ENCODE assay signal across 34 cellular contexts in genomic region chr12:5509557-5509956, GRCh38.
"Had no signal": no experiment of that assay in that cellular context is flagged by ENCODE, and none has a peak within 500 bp of the region (broad histone marks: within the 10 kb centered on the region; RNA-seq: fewer than 3 reads in every experiment).

No MANE protein-coding gene starts in this region.

- H3K9me3 Mint-ChIP-seq: activated B cell treated with CpG ODN at 0.5 μM for 24 hours; activated CD4-positive, alpha-beta memory T cell treated with anti-CD3 and anti-CD28 coated beads for 36 hours; activated CD4-positive, alpha-beta T cell treated with anti-CD3 and anti-CD28 coated beads, Interleukin-2, amount 10 ng/mL, durations not matched to agents 24 days and 14 days; activated CD8-positive, alpha-beta T cell treated with anti-CD3 and anti-CD28 coated beads for 36 hours; activated naive CD4-positive, alpha-beta T cell treated with anti-CD3 and anti-CD28 coated beads for 36 hours; activated naive CD4-positive, alpha-beta T cell treated with anti-CD3 and anti-CD28 coated beads, Interleukin-2, amount 50 U/mL, for 72 hours; activated naive CD8-positive, alpha-beta T cell treated with anti-CD3 and anti-CD28 coated beads for 36 hours; activated T-cell treated with anti-CD3 and anti-CD28 coated beads, Interleukin-2, amount 50 U/mL, for 4 hours; activated T-cell treated with anti-CD3 and anti-CD28 coated beads, Interleukin-2, amount 50 U/mL, for 72 hours; activated T-helper 1 cell treated with anti-CD3 and anti-CD28 coated beads, Interleukin-12 subunit alpha, Interleukin-12 subunit beta, Interleukin-2, Interleukin-4 antibody, amounts not matched to agents 30 ng/mL and 10 ng/mL and 1 ng/mL, durations not matched to agents 14 hours and 24 hours and 36 hours; activated T-helper 17 cell treated with anti-CD3 and anti-CD28 coated beads, Interleukin-2, amount 50 U/mL, for 72 hours; T-helper 1 cell treated with Interleukin-12 subunit alpha and Interleukin-12 subunit beta and Interleukin-4 antibody, amounts not matched to agents 30 μg/mL and 1 μg/mL, for 36 hours; T-helper 2 cell treated with Interferon-gamma antibody and Interleukin-4, amounts not matched to agents 5 μg/mL and 100 μg/mL, for 36 hours had no signal

- H3K4me1 Mint-ChIP-seq: activated B cell treated with CpG ODN at 0.5 μM for 24 hours; activated CD4-positive, alpha-beta T cell treated with anti-CD3 and anti-CD28 coated beads, Interleukin-2, amount 10 ng/mL, durations not matched to agents 24 days and 14 days; activated naive CD8-positive, alpha-beta T cell treated with anti-CD3 and anti-CD28 coated beads for 36 hours; activated T-helper 17 cell treated with anti-CD3 and anti-CD28 coated beads, Interleukin-2, amount 50 U/mL, for 72 hours had no signal

- ATAC-seq: activated CD8-positive, alpha-beta T cell treated with anti-CD3 and anti-CD28 coated beads for 36 hours; activated naive CD4-positive, alpha-beta T cell treated with anti-CD3 and anti-CD28 coated beads, Interleukin-2, amount 50 U/mL, for 72 hours; activated T-cell treated with anti-CD3 and anti-CD28 coated beads, Interleukin-2, amount 50 U/mL, for 4 hours; activated T-cell treated with anti-CD3 and anti-CD28 coated beads, Interleukin-2, amount 50 U/mL, for 72 hours; activated T-helper 17 cell treated with anti-CD3 and anti-CD28 coated beads, Interleukin-2, amount 50 U/mL, for 72 hours; body of pancreas had no signal

- DNase-seq: activated B cell treated with CpG ODN at 0.5 μM for 24 hours; activated CD4-positive, alpha-beta memory T cell treated with anti-CD3 and anti-CD28 coated beads for 36 hours; activated CD4-positive, alpha-beta T cell treated with anti-CD3 and anti-CD28 coated beads for 4 hours; activated CD4-positive, alpha-beta T cell treated with anti-CD3 and anti-CD28 coated beads, Interleukin-2, amount 10 ng/mL, durations not matched to agents 24 days and 14 days; activated CD4-positive, alpha-beta T cell treated with anti-CD3 and anti-CD28 coated beads, Interleukin-2, amount 50 U/mL, for 1 hour; activated CD4-positive, alpha-beta T cell treated with anti-CD3 and anti-CD28 coated beads, Interleukin-2, amount 50 U/mL, for 4 hours; activated CD4-positive, CD25-positive, alpha-beta regulatory T cell treated with anti-CD3 and anti-CD28 coated beads, Interleukin-2, amount 50 U/mL, for 72 hours; activated CD8-positive, alpha-beta memory T cell treated with anti-CD3 and anti-CD28 coated beads, Interleukin-2, amount 50 U/mL, for 4 hours; activated CD8-positive, alpha-beta T cell treated with anti-CD3 and anti-CD28 coated beads for 36 hours; activated effector memory CD4-positive, alpha-beta T cell treated with anti-CD3 and anti-CD28 coated beads, Interleukin-2, amount 50 U/mL, for 16 hours; activated gamma-delta T cell treated with Interleukin-2 at 50 U/mL for 16 hours; activated naive CD4-positive, alpha-beta T cell; activated naive CD4-positive, alpha-beta T cell treated with anti-CD3 and anti-CD28 coated beads for 36 hours; activated naive CD4-positive, alpha-beta T cell treated with anti-CD3 and anti-CD28 coated beads, Interleukin-2, amount 50 U/mL, for 16 hours; activated naive CD8-positive, alpha-beta T cell treated with anti-CD3 and anti-CD28 coated beads for 36 hours; activated T-cell treated with anti-CD3 and anti-CD28 coated beads for 4 hours; activated T-cell treated with anti-CD3 and anti-CD28 coated beads, Interleukin-2, amount 50 U/mL, for 1 hour; activated T-cell treated with anti-CD3 and anti-CD28 coated beads, Interleukin-2, amount 50 U/mL, for 4 hours; activated T-cell treated with anti-CD3 and anti-CD28 coated beads, Interleukin-2, amount 50 U/mL, for 72 hours; adrenal gland; amniotic stem cell; aorta; body of pancreas; brain microvascular endothelial cell; central memory CD4-positive, alpha-beta T cell; T-helper 1 cell; T-helper 2 cell; T-helper 9 cell had no signal

- H3K4me3 Mint-ChIP-seq: activated B cell treated with CpG ODN at 0.5 μM for 24 hours; activated CD4-positive, alpha-beta memory T cell treated with anti-CD3 and anti-CD28 coated beads for 36 hours; activated CD4-positive, alpha-beta T cell treated with anti-CD3 and anti-CD28 coated beads, Interleukin-2, amount 10 ng/mL, durations not matched to agents 24 days and 14 days; activated CD8-positive, alpha-beta T cell treated with anti-CD3 and anti-CD28 coated beads for 36 hours; activated naive CD4-positive, alpha-beta T cell treated with anti-CD3 and anti-CD28 coated beads for 36 hours; activated naive CD8-positive, alpha-beta T cell treated with anti-CD3 and anti-CD28 coated beads for 36 hours; activated T-cell treated with anti-CD3 and anti-CD28 coated beads, Interleukin-2, amount 50 U/mL, for 4 hours; activated T-cell treated with anti-CD3 and anti-CD28 coated beads, Interleukin-2, amount 50 U/mL, for 72 hours; activated T-helper 1 cell treated with anti-CD3 and anti-CD28 coated beads, Interleukin-12 subunit alpha, Interleukin-12 subunit beta, Interleukin-2, Interleukin-4 antibody, amounts not matched to agents 30 ng/mL and 10 ng/mL and 1 ng/mL, durations not matched to agents 14 hours and 24 hours and 36 hours; activated T-helper 17 cell treated with anti-CD3 and anti-CD28 coated beads, Interleukin-2, amount 50 U/mL, for 72 hours; T-helper 1 cell treated with Interleukin-12 subunit alpha and Interleukin-12 subunit beta and Interleukin-4 antibody, amounts not matched to agents 30 μg/mL and 1 μg/mL, for 36 hours; T-helper 2 cell treated with Interferon-gamma antibody and Interleukin-4, amounts not matched to agents 5 μg/mL and 100 μg/mL, for 36 hours had no signal

- H3K27ac Mint-ChIP-seq: activated B cell treated with CpG ODN at 0.5 μM for 24 hours; activated CD4-positive, alpha-beta memory T cell treated with anti-CD3 and anti-CD28 coated beads for 36 hours; activated CD4-positive, alpha-beta T cell treated with anti-CD3 and anti-CD28 coated beads, Interleukin-2, amount 10 ng/mL, durations not matched to agents 24 days and 14 days; activated CD8-positive, alpha-beta T cell treated with anti-CD3 and anti-CD28 coated beads for 36 hours; activated naive CD4-positive, alpha-beta T cell treated with anti-CD3 and anti-CD28 coated beads for 36 hours; activated naive CD4-positive, alpha-beta T cell treated with anti-CD3 and anti-CD28 coated beads, Interleukin-2, amount 50 U/mL, for 72 hours; activated naive CD8-positive, alpha-beta T cell treated with anti-CD3 and anti-CD28 coated beads for 36 hours; activated T-cell treated with anti-CD3 and anti-CD28 coated beads, Interleukin-2, amount 50 U/mL, for 72 hours; activated T-helper 1 cell treated with anti-CD3 and anti-CD28 coated beads, Interleukin-12 subunit alpha, Interleukin-12 subunit beta, Interleukin-2, Interleukin-4 antibody, amounts not matched to agents 30 ng/mL and 10 ng/mL and 1 ng/mL, durations not matched to agents 14 hours and 24 hours and 36 hours; activated T-helper 17 cell treated with anti-CD3 and anti-CD28 coated beads, Interleukin-2, amount 50 U/mL, for 72 hours; T-helper 1 cell treated with Interleukin-12 subunit alpha and Interleukin-12 subunit beta and Interleukin-4 antibody, amounts not matched to agents 30 μg/mL and 1 μg/mL, for 36 hours; T-helper 2 cell treated with Interferon-gamma antibody and Interleukin-4, amounts not matched to agents 5 μg/mL and 100 μg/mL, for 36 hours had no signal

- H3K36me3 ChIP-seq: adrenal gland, brain microvascular endothelial cell, breast epithelium had no signal

- H3K36me3 Mint-ChIP-seq: activated CD4-positive, alpha-beta memory T cell treated with anti-CD3 and anti-CD28 coated beads for 36 hours; activated naive CD4-positive, alpha-beta T cell treated with anti-CD3 and anti-CD28 coated beads, Interleukin-2, amount 50 U/mL, for 72 hours; activated naive CD8-positive, alpha-beta T cell treated with anti-CD3 and anti-CD28 coated beads for 36 hours had no signal

- H3K4me3 ChIP-seq: adrenal gland, body of pancreas, breast epithelium had no signal

- H3K27me3 ChIP-seq: adrenal gland, body of pancreas, brain microvascular endothelial cell, breast epithelium had no signal

- H3K9me3 ChIP-seq: adrenal gland, body of pancreas, breast epithelium had no signal

- H3K4me1 ChIP-seq: adrenal gland, body of pancreas, breast epithelium had no signal
